In genomic region chr1:18282851-18283600, GRCh38 we compare ENCODE assay signal across 15 cellular contexts.
A peak's percentile ranks its signal among the peaks of the same experiment; 100 is the strongest.
DNase-seq lines count a peak whose midpoint lies in the region; ATAC-seq, FAIRE-seq and TF ChIP-seq lines count a peak whose summit lies in the region.
"Had no signal": no experiment of that assay in that cellular context is flagged by ENCODE, and none has a peak within 500 bp of the region (broad histone marks: within the 10 kb centered on the region; RNA-seq: fewer than 3 reads in every experiment).

No MANE protein-coding gene starts in this region.

- TF ChIP-seq POLR2A in K562 (conservative IDR thresholded peaks at IDR 0.05): no peak

- WGBS in K562 (ENCODE audit: insufficient coverage, low coverage, missing lambda C conversion rate): 3% methylated on average over 13 of the region's 13 CpGs

- H3K4me2 ChIP-seq in K562 (ENCODE audit: insufficient read depth, low read length): no peak overlapping the region

- FAIRE-seq in K562 (lab: Jason Lieb, UNC): no peak
- FAIRE-seq: TTC549 had no signal

- H3K4me1 ChIP-seq in K562 (replicated peaks in 1 of 2; ENCODE audit: control insufficient read depth in 2 of 2, insufficient read depth in 2 of 2, low read length in 2 of 2): no peaks in the 10 kb centered on the region
- H3K4me1 ChIP-seq: parathyroid adenoma had no signal

- no peak for TF ChIP-seq EP300 in K562 (IDR thresholded peaks at IDR 0.05; ENCODE audit: low read length)

- H3K9ac ChIP-seq in K562 (ENCODE audit: insufficient read depth in 1 of 2, low read depth in 2 of 2, low read length in 2 of 2): no peak overlapping the region
- H3K9ac ChIP-seq: parathyroid adenoma had no signal

- no peaks in the 10 kb centered on the region for H3K36me3 ChIP-seq in K562 (ENCODE audit: control insufficient read depth, insufficient read depth, low read length)

- no peaks in the 10 kb centered on the region for H3K9me3 ChIP-seq in K562 (replicated peaks; ENCODE audit: control insufficient read depth, insufficient read depth, low read depth, low read length)

- intact Hi-C loops in K562 (cut with micrococcal nuclease): no loop called here

- H3K4me3 ChIP-seq in K562: no peak overlapping the region
- H3K4me3 ChIP-seq: coronary artery had no signal

- no peaks in the 10 kb centered on the region for H3K79me2 ChIP-seq in K562 (ENCODE audit: control insufficient read depth, insufficient read depth, low read length)
- H3K79me2 ChIP-seq: parathyroid adenoma had no signal

- peaks cover 33% of the 10 kb centered on the region; the same call in 1 of the 2 replicates for H4K20me1 ChIP-seq in K562 (replicated peaks; ENCODE audit: control insufficient read depth, insufficient read depth, low read length)

- no peak overlapping the region for H2AFZ ChIP-seq in K562 (ENCODE audit: low read depth, low read length)
- H2AFZ ChIP-seq: parathyroid adenoma had no signal

- in situ Hi-C loops in K562 (cut with MboI): no loop called here

- DNase-seq in SHP77 (lab: John Stamatoyannopoulos, UW): peak; percentile 31 to 44
- no peak for DNase-seq in SHP77 treated with DMSO at 0.1 percent for 48 hours (lab: John Stamatoyannopoulos, UW)
- peak; percentile 34 for DNase-seq in NCI-H345 treated with DMSO at 0.1 percent for 48 hours (lab: John Stamatoyannopoulos, UW; ENCODE audit: unreplicated experiment)
- peak in 1 of 4 experiments; percentile 17 for DNase-seq in K562 (ENCODE audit: extremely low read depth in 1 of 4, low spot score in 3 of 4)
- no peak for DNase-seq in NCI-H1048 (lab: John Stamatoyannopoulos, UW)
- no peak for DNase-seq in GM10266 (ENCODE audit: extremely low spot score)
- DNase-seq: activated naive CD8-positive, alpha-beta T cell treated with anti-CD3 and anti-CD28 coated beads, Interleukin-2, amount 10 ng/mL, durations not matched to agents 7 days and 5 days; mesenchymal stem cell; stimulated activated CD4-positive, alpha-beta T cell treated with anti-CD3 and anti-CD28 coated beads, Interleukin-15, amount 100 ng/mL, for 24 hours had no signal

- no peak for TF ChIP-seq RAD21 in K562 (CRISPR knock-in tag; conservative IDR thresholded peaks at IDR 0.05 in 1 of 2, IDR thresholded peaks at IDR 0.05 in 1 of 2)

- ATAC-seq in K562: no peak
- ATAC-seq in HG03571 (IDR thresholded peaks at IDR 0.05; ENCODE audit: unreplicated experiment): no peak
- ATAC-seq in HG03280 (IDR thresholded peaks at IDR 0.05; ENCODE audit: unreplicated experiment): no peak
- ATAC-seq: Right ventricle myocardium inferior had no signal

- BruUV-seq in K562 (replicated peaks; lab: Mats Ljungman, UMichigan): no TSS peak

- H3K27me3 ChIP-seq in K562 (ENCODE audit: control insufficient read depth in 2 of 2, insufficient read depth in 2 of 2, low read length in 2 of 2): peaks cover 21 to 43% of the 10 kb centered on the region in 2 experiments; a peak in 3 of 5 replicates

- POLR2A ChIA-PET in K562 (lab: Yijun Ruan, JAX): no interaction called here

- no peaks in the 10 kb centered on the region for H3K9me1 ChIP-seq in K562 (ENCODE audit: control insufficient read depth, insufficient read depth, low read length)

- TF ChIP-seq CTCF in K562 (IDR thresholded peaks at IDR 0.05 in 2 of 3, conservative IDR thresholded peaks at IDR 0.05 in 1 of 3; ENCODE audit: insufficient read depth in 2 of 3, low read depth in 1 of 3, low read length in 3 of 3) (no peak), GM10266 (IDR thresholded peaks at IDR 0.05; ENCODE audit: control insufficient read depth, insufficient read depth, low read depth, missing control alignments) (no peak)

- H3K27ac ChIP-seq in K562 (ENCODE audit: extremely low read depth, low read depth, low read length): no peak overlapping the region
- H3K27ac ChIP-seq: coronary artery, parathyroid adenoma had no signal

- CTCF ChIA-PET in K562 (lab: Yijun Ruan, JAX; ENCODE audit: low intra/inter-chr PET ratio): no interaction called here

TF ChIP-seq in K562, 482 proteins besides CTCF, POLR2A, EP300 and RAD21:
- TF ChIP-seq, protein P1, sequence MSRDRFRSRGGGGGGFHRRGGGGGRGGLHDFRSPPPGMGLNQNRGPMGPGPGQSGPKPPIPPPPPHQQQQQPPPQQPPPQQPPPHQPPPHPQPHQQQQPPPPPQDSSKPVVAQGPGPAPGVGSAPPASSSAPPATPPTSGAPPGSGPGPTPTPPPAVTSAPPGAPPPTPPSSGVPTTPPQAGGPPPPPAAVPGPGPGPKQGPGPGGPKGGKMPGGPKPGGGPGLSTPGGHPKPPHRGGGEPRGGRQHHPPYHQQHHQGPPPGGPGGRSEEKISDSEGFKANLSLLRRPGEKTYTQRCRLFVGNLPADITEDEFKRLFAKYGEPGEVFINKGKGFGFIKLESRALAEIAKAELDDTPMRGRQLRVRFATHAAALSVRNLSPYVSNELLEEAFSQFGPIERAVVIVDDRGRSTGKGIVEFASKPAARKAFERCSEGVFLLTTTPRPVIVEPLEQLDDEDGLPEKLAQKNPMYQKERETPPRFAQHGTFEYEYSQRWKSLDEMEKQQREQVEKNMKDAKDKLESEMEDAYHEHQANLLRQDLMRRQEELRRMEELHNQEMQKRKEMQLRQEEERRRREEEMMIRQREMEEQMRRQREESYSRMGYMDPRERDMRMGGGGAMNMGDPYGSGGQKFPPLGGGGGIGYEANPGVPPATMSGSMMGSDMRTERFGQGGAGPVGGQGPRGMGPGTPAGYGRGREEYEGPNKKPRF (IDR thresholded peaks at IDR 0.05; ENCODE audit: low read depth, low read length): no peak
- TF ChIP-seq ZC3H8 (IDR thresholded peaks at IDR 0.05) (no peak), RFX1 (IDR thresholded peaks at IDR 0.05) (peak; percentile 60; the same call in 1 of the 2 replicates), FIP1L1 (IDR thresholded peaks at IDR 0.05; ENCODE audit: low read depth, low read length, poor library complexity, severe bottlenecking) (no peak), RFX5 (IDR thresholded peaks at IDR 0.05; ENCODE audit: low read depth, low read length) (no peak)

Comparison
In these comparisons a context has a peak if more than half of its experiments do, and no peak if none do; other contexts are left out.
1. DNase-seq: peak in SHP77 (2 of 2) and NCI-H345 treated with DMSO at 0.1 percent for 48 hours (single experiment); none in SHP77 treated with DMSO at 0.1 percent for 48 hours (single experiment), NCI-H1048 (single experiment) and GM10266 (single experiment).